Comparison of ENCODE assay signal across 15 cellular contexts in the genomic region with DNA sequence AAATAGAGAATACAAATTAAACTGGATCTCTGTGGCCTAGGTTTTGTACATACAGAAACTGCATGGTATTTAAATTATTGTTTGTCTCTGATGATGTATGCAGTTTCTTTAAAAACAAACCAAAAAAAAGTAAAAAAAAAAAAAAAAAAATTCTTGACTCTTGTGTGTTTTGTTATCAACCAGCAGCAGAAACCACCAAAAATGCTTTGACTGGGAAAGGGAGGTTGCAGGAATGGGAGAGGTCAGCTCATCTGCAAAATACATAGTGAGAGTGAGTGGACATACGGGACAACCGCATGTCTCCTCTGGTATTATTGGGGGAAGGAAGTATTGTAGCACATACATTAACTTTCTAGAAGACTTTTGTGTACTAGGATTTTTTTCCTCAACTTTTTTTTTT.
"Had no signal": no experiment of that assay in that cellular context is flagged by ENCODE, and none has a peak within 500 bp of the region (broad histone marks: within the 10 kb centered on the region; RNA-seq: fewer than 3 reads in every experiment).

No MANE protein-coding gene starts in this region.

- H3K9me3 Mint-ChIP-seq: natural killer cell treated with Interleukin-12 subunit alpha and Interleukin-12 subunit beta and Interleukin-15 and Interleukin-18, amount 100 ng/mL, for 72 hours; stimulated activated memory B cell treated with anti-CD40 and anti-IgM and Interleukin-4, amounts not matched to agents 10 μg/mL and 1 μg/mL and 100 μg/mL, for 72 hours had no signal

- DNase-seq: activated CD4-positive, alpha-beta T cell treated with anti-CD3 and anti-CD28 coated beads for 1 hour; activated CD8-positive, alpha-beta memory T cell treated with anti-CD3 and anti-CD28 coated beads, Interleukin-2, amount 50 U/mL, for 48 hours; activated effector memory CD4-positive, alpha-beta T cell treated with anti-CD3 and anti-CD28 coated beads, Interleukin-2, amount 50 U/mL, for 16 hours; activated naive CD4-positive, alpha-beta T cell treated with anti-CD3 and anti-CD28 coated beads, Interleukin-2, amount 50 U/mL, for 16 hours; activated T-cell treated with anti-CD3 and anti-CD28 coated beads, Interleukin-2, amount 50 U/mL, for 48 hours; foreskin keratinocyte; hippocampal formation; nucleus accumbens; sigmoid colon; stimulated activated CD4-positive, alpha-beta T cell treated with anti-CD3 and anti-CD28 coated beads, Interleukin-4, amount 100 ng/mL, for 4 hours; T-cell; T1000 had no signal

- H3K27ac Mint-ChIP-seq: natural killer cell treated with Interleukin-12 subunit alpha and Interleukin-12 subunit beta and Interleukin-15 and Interleukin-18, amount 100 ng/mL, for 72 hours; stimulated activated memory B cell treated with anti-CD40 and anti-IgM and Interleukin-4, amounts not matched to agents 10 μg/mL and 1 μg/mL and 100 μg/mL, for 72 hours; T-cell had no signal

- H3K27me3 Mint-ChIP-seq: natural killer cell treated with Interleukin-12 subunit alpha and Interleukin-12 subunit beta and Interleukin-15 and Interleukin-18, amount 100 ng/mL, for 72 hours; stimulated activated memory B cell treated with anti-CD40 and anti-IgM and Interleukin-4, amounts not matched to agents 10 μg/mL and 1 μg/mL and 100 μg/mL, for 72 hours; T-cell had no signal

- ATAC-seq: foreskin keratinocyte; natural killer cell treated with Interleukin-12 subunit alpha and Interleukin-12 subunit beta and Interleukin-15 and Interleukin-18, amount 100 ng/mL, for 72 hours; stimulated activated memory B cell treated with anti-CD40 and anti-IgM and Interleukin-4, amounts not matched to agents 10 μg/mL and 1 μg/mL and 100 μg/mL, for 72 hours; T-cell had no signal

- H3K4me3 Mint-ChIP-seq: mesothelial cell of epicardium; natural killer cell treated with Interleukin-12 subunit alpha and Interleukin-12 subunit beta and Interleukin-15 and Interleukin-18, amount 100 ng/mL, for 72 hours; stimulated activated memory B cell treated with anti-CD40 and anti-IgM and Interleukin-4, amounts not matched to agents 10 μg/mL and 1 μg/mL and 100 μg/mL, for 72 hours; T-cell had no signal
